In the genomic region with DNA sequence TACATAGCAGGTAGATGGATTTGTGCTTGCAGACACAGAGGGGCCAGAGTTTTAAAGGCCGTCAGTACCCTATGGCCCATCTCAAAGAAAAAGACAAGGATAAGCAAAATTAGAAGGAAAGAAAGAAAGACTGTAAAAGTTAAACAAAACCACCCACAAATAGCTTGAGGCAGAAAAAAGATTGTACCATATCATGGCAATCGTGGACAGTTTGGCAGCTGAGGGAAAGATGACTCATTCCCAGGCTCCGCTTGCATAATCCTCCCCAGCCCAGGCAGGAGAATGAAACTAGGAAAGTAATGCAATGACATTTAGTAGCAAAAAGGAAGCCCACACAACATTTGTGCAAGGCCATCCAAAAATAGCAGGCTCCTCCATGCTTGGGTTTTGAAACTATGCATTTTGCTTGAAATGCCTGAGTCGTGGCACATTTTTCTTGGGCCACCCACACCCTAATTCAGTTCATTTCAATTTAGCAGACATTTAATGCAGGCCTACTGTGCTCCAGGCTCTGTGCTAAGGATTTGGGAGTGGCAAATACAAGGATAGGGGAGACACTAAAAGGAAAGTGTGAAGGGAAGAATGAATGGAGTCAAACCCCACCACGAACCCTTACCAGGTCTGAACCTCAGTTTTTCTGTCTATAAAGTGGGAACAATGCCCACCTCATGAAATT, we compare ENCODE assay signal across 9 cellular contexts. TPM values are rescaled to one million over a fixed set of nuclear protein-coding genes. Genes with fewer than 3 reads are reported as not detected.
DNase-seq lines count a peak whose midpoint lies in the region; ATAC-seq and TF ChIP-seq lines count a peak whose summit lies in the region.
"Had no signal": no experiment of that assay in that cellular context is flagged by ENCODE, and none has a peak within 500 bp of the region (broad histone marks: within the 10 kb centered on the region; RNA-seq: fewer than 3 reads in every experiment).

No MANE protein-coding gene starts in this region.

- intact Hi-C loops in left colon (cut with DNase I, micrococcal nuclease) = no loop called here

- DNase-seq in NCI-H2171 treated with DMSO at 0.1 percent for 48 hours (lab: John Stamatoyannopoulos, UW) = peak; percentile 13
- DNase-seq in NCI-H2171 (lab: John Stamatoyannopoulos, UW) = no peak
- DNase-seq in NOMO-1 treated with dmso at 0.1 percent for 144 hours (lab: John Stamatoyannopoulos, UW; ENCODE audit: unreplicated experiment) = peak; percentile 93
- peak; percentile 83 for DNase-seq in brain pericyte (ENCODE audit: low read depth, low spot score)
- peak; percentile 58 to 69 for DNase-seq in left colon
- peak; percentile 11 for DNase-seq in stimulated activated CD8-positive, alpha-beta memory T cell treated with anti-CD3 and anti-CD28 coated beads, Interleukin-4, amount 100 ng/mL, for 24 hours (ENCODE audit: low read depth)
- no peak for DNase-seq in GM10248 (ENCODE audit: extremely low spot score)
- DNase-seq: DND-41 had no signal

- ATAC-seq in left colon = peak; percentile 86
- ATAC-seq in GM18520 (IDR thresholded peaks at IDR 0.05; ENCODE audit: unreplicated experiment) = no peak

- no peak for TF ChIP-seq CTCF in GM10248 (IDR thresholded peaks at IDR 0.05; ENCODE audit: control extremely low read depth, extremely low read depth, low read depth, missing control alignments)

- POLR2A ChIA-PET in GM10248 (lab: Yijun Ruan, JAX) = no interaction called here

- CTCF ChIA-PET in GM10248 (lab: Yijun Ruan, JAX) = interaction anchor here (1.5 kb wide), 2 partner anchors 21 to 78 kb away, joined by 3 to 4 read pairs; no protein-coding TSS in a partner anchor

RNA-seq across cellular contexts. Expression of a gene that starts 40.9 kb away (rescaled TPM):
- 10 to 100 TPM; 33.3 to 60.7 TPM for total RNA-seq in left colon

Comparison
In these comparisons a context has a peak if more than half of its experiments do, and no peak if none do; other contexts are left out.
1. DNase-seq: peak in NCI-H2171 treated with DMSO at 0.1 percent for 48 hours (single experiment), NOMO-1 treated with dmso at 0.1 percent for 144 hours (single experiment), brain pericyte (single experiment), left colon (2 of 2) and stimulated activated CD8-positive, alpha-beta memory T cell treated with anti-CD3 and anti-CD28 coated beads, Interleukin-4, amount 100 ng/mL, for 24 hours (single experiment); none in NCI-H2171 (single experiment) and GM10248 (single experiment).